Comparison of ENCODE assay signal across 22 cellular contexts in the genomic region with DNA sequence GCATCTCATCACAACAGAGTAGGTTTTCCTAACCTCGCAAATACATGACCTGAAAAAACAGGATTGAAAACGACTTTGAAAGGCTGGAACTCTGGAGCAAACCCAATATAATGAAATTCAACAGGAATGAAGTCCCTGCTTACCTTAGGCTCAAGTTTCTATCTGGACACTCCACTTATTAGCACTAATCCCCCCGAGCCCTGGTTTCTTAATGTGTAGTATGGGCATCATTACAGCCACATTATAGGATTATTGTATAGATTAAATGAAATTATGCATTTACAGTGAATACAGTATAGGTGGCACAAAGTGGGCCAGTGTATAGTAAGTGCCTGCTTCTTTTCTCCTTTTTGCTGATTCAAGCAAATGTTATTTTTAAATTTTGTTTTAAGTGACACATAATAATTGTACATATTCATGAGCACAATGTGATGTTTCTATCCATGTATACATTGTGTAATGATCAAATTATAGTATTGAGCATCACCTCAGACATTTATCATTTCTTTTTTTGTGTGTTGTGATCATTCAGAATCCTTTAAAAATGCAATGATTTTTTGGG.
A peak's percentile ranks its signal among the peaks of the same experiment; 100 is the strongest.
DNase-seq lines count a peak whose midpoint lies in the region; ATAC-seq, FAIRE-seq and TF ChIP-seq lines count a peak whose summit lies in the region.
"Had no signal": no experiment of that assay in that cellular context is flagged by ENCODE, and none has a peak within 500 bp of the region (broad histone marks: within the 10 kb centered on the region; RNA-seq: fewer than 3 reads in every experiment).

No MANE protein-coding gene starts in this region.

- POLR2A ChIA-PET in A549 (lab: Yijun Ruan, JAX) = no interaction called here
- POLR2A ChIA-PET in activated CD8-positive, alpha-beta T cell treated with anti-CD3 and anti-CD28 coated beads, Interleukin-2, amount 10 ng/mL, durations not matched to agents 7 days and 5 days (lab: Charles Lee) = no interaction called here

- TF ChIP-seq RAD21 in A549 (conservative IDR thresholded peaks at IDR 0.05 in 1 of 2, IDR thresholded peaks at IDR 0.05 in 1 of 2) = no peak

- CTCF ChIA-PET in A549 (lab: Yijun Ruan, JAX) = no interaction called here
- CTCF ChIA-PET in activated CD8-positive, alpha-beta T cell treated with anti-CD3 and anti-CD28 coated beads, Interleukin-2, amount 10 ng/mL, durations not matched to agents 7 days and 5 days (lab: Charles Lee) = no interaction called here

- no peaks in the 10 kb centered on the region for H3K4me1 Mint-ChIP-seq in activated CD8-positive, alpha-beta T cell treated with anti-CD3 and anti-CD28 coated beads, Interleukin-2, amount 10 ng/mL, durations not matched to agents 7 days and 5 days (ENCODE audit: low read depth)

- H3K9me3 ChIP-seq in A549 = no peaks in the 10 kb centered on the region
- H3K9me3 ChIP-seq: Caco-2, HAP-1 had no signal

- H3K4me2 ChIP-seq in A549 = no peak overlapping the region

- no peak for TF ChIP-seq EP300 in A549 (IDR thresholded peaks at IDR 0.05)

- TF ChIP-seq POLR2A in A549 (IDR thresholded peaks at IDR 0.05; ENCODE audit: low read length) = no peak

- H3K27me3 Mint-ChIP-seq in activated CD8-positive, alpha-beta T cell treated with anti-CD3 and anti-CD28 coated beads, Interleukin-2, amount 10 ng/mL, durations not matched to agents 7 days and 5 days (ENCODE audit: low read depth) = peaks cover 23% of the 10 kb centered on the region

- no peaks in the 10 kb centered on the region for H3K36me3 Mint-ChIP-seq in activated CD8-positive, alpha-beta T cell treated with anti-CD3 and anti-CD28 coated beads, Interleukin-2, amount 10 ng/mL, durations not matched to agents 7 days and 5 days (ENCODE audit: low read depth)
- H3K36me3 Mint-ChIP-seq: CD4-positive, CD25-positive, alpha-beta regulatory T cell; CD8-positive, alpha-beta T cell had no signal

- H3K4me3 ChIP-seq in A549 = no peak overlapping the region
- H3K4me3 ChIP-seq: HAP-1 had no signal

- intact Hi-C loops in left colon (cut with DNase I, micrococcal nuclease) = no loop called here

- 14% methylated on average over 3 of the region's 3 CpGs for WGBS in A549 (ENCODE audit: missing lambda C conversion rate)

- no peak for TF ChIP-seq CTCF in A549 (IDR thresholded peaks at IDR 0.05)
- TF ChIP-seq CTCF in D721Med (IDR thresholded peaks at IDR 0.05; ENCODE audit: insufficient read depth, missing control alignments) = no peak

- no peak overlapping the region for H3K27ac ChIP-seq in A549
- H3K27ac ChIP-seq: C4-2B had no signal

- no peaks in the 10 kb centered on the region for H3K4me1 ChIP-seq in A549
- H3K4me1 ChIP-seq: Caco-2, HAP-1 had no signal

- no peak overlapping the region for H3K4me3 Mint-ChIP-seq in activated CD8-positive, alpha-beta T cell treated with anti-CD3 and anti-CD28 coated beads, Interleukin-2, amount 10 ng/mL, durations not matched to agents 7 days and 5 days
- H3K4me3 Mint-ChIP-seq: CD4-positive, CD25-positive, alpha-beta regulatory T cell; CD8-positive, alpha-beta T cell had no signal

- H3K27ac Mint-ChIP-seq in activated CD8-positive, alpha-beta T cell treated with anti-CD3 and anti-CD28 coated beads, Interleukin-2, amount 10 ng/mL, durations not matched to agents 7 days and 5 days = no peak overlapping the region
- H3K27ac Mint-ChIP-seq: CD4-positive, CD25-positive, alpha-beta regulatory T cell; CD8-positive, alpha-beta T cell had no signal

- no peaks in the 10 kb centered on the region for H3K9me3 Mint-ChIP-seq in activated CD8-positive, alpha-beta T cell treated with anti-CD3 and anti-CD28 coated beads, Interleukin-2, amount 10 ng/mL, durations not matched to agents 7 days and 5 days (ENCODE audit: insufficient read depth)

- no peak for DNase-seq in A549 (ENCODE audit: low read depth in 1 of 2, low spot score in 1 of 2)
- no peak for DNase-seq in D721Med (ENCODE audit: insufficient read length, low spot score)
- DNase-seq in NCI-H524 treated with DMSO at 0.1 percent for 48 hours (lab: John Stamatoyannopoulos, UW) = peak; percentile 50
- peak; percentile 28 for DNase-seq in SK-N-DZ (ENCODE audit: low spot score)
- DNase-seq in activated CD8-positive, alpha-beta T cell treated with anti-CD3 and anti-CD28 coated beads, Interleukin-2, amount 10 ng/mL, durations not matched to agents 7 days and 5 days = no peak
- DNase-seq in GDM1 (lab: John Stamatoyannopoulos, UW) = no peak
- no peak for DNase-seq in NCI-H1092 treated with DMSO at 0.1 percent for 48 hours (lab: John Stamatoyannopoulos, UW)
- no peak for DNase-seq in left colon
- DNase-seq: 8988T; Caco-2; CD4-positive, CD25-positive, alpha-beta regulatory T cell; CD8-positive, alpha-beta T cell; DMS 273 treated with DMSO at 0.1 percent for 48 hours; DMS79; EL; GF-D8; GOT3 had no signal

- FAIRE-seq in A549 (lab: Jason Lieb, UNC) (no peak), D721Med (lab: Jason Lieb, UNC) (peak; percentile 64)
- FAIRE-seq: GM12891, GM18507, H54 had no signal

- ATAC-seq in A549 (no peak), left colon (no peak)
- no peak for ATAC-seq in activated CD8-positive, alpha-beta T cell treated with anti-CD3 and anti-CD28 coated beads, Interleukin-2, amount 10 ng/mL, durations not matched to agents 7 days and 5 days
- ATAC-seq: CD8-positive, alpha-beta T cell had no signal

TF ChIP-seq in A549, 52 proteins besides CTCF, POLR2A, EP300 and RAD21:
- no peak for TF ChIP-seq HOXA7 (CRISPR knock-in tag; IDR thresholded peaks at IDR 0.05)
- TF ChIP-seq MAFK (IDR thresholded peaks at IDR 0.05; ENCODE audit: partially characterized antibody) = peak; percentile 47
- TF ChIP-seq CHD4 (IDR thresholded peaks at IDR 0.05; ENCODE audit: borderline replicate concordance) = no peak
- TF ChIP-seq CBX2 (IDR thresholded peaks at IDR 0.05; ENCODE audit: borderline replicate concordance, low read depth) = no peak
- TF ChIP-seq FOSL2 (IDR thresholded peaks at IDR 0.05) = no peak
- no peak for TF ChIP-seq FOSL2 (CRISPR knock-in tag; IDR thresholded peaks at IDR 0.05)
- TF ChIP-seq, protein P1, sequence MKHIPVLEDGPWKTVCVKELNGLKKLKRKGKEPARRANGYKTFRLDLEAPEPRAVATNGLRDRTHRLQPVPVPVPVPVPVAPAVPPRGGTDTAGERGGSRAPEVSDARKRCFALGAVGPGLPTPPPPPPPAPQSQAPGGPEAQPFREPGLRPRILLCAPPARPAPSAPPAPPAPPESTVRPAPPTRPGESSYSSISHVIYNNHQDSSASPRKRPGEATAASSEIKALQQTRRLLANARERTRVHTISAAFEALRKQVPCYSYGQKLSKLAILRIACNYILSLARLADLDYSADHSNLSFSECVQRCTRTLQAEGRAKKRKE (CRISPR knock-in tag; IDR thresholded peaks at IDR 0.05; ENCODE audit: low read depth) = no peak
- no peak for TF ChIP-seq JUN (IDR thresholded peaks at IDR 0.05)
- peak; percentile 73; the same call in 1 of the 2 replicates for TF ChIP-seq RNF2 (IDR thresholded peaks at IDR 0.05; ENCODE audit: borderline replicate concordance, low read depth)
- TF ChIP-seq CBX8 (IDR thresholded peaks at IDR 0.05) = 0 out of 2 replicates have a peak, but pooled peaks have one; percentile 58

Comparison
In these comparisons a context has a peak if more than half of its experiments do, and no peak if none do; other contexts are left out.
1. DNase-seq: peak in NCI-H524 treated with DMSO at 0.1 percent for 48 hours (single experiment) and SK-N-DZ (single experiment); none in A549 (0 of 2), D721Med (single experiment), activated CD8-positive, alpha-beta T cell treated with anti-CD3 and anti-CD28 coated beads, Interleukin-2, amount 10 ng/mL, durations not matched to agents 7 days and 5 days (single experiment), GDM1 (single experiment), NCI-H1092 treated with DMSO at 0.1 percent for 48 hours (single experiment) and left colon (0 of 2).